ENCODE assay signal across 30 cellular contexts in the genomic region with DNA sequence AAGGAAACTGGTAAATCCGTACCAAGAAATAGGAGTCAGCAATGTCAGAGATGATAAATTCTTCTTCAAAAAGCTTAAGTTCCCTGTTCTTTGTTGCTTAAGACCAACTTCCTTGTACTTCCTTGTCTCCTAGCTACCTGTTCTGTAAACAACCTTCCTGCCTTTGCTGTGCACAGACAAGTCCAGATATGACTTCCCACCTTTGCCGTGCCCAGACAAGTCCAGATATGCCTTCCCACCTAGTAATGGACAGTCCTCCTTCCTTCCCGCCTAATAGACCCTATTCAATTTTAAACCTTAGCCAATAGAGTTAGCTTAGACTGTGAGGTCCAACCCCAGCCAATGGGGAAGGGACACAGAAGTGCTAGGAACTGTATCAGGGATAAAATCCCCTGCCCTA. TPM values are rescaled to one million over a fixed set of nuclear protein-coding genes. Genes with fewer than 3 reads are reported as not detected.
DNase-seq lines count a peak whose midpoint lies in the region; ATAC-seq, FAIRE-seq and TF ChIP-seq lines count a peak whose summit lies in the region.
"Had no signal": no experiment of that assay in that cellular context is flagged by ENCODE, and none has a peak within 500 bp of the region (broad histone marks: within the 10 kb centered on the region; RNA-seq: fewer than 3 reads in every experiment).

No MANE protein-coding gene starts in this region.

- no peaks in the 10 kb centered on the region for H3K36me3 ChIP-seq in K562 (ENCODE audit: control insufficient read depth, insufficient read depth, low read length)
- H3K36me3 ChIP-seq in lung (ENCODE audit: control insufficient read depth in 2 of 2, insufficient read depth in 2 of 2, low read length in 2 of 2) = peaks cover 0 to 3% of the 10 kb centered on the region in 2 donors
- H3K36me3 ChIP-seq in kidney (ENCODE audit: control insufficient read depth in 1 of 2, insufficient read depth in 2 of 2, low read length in 2 of 2) = no peaks in the 10 kb centered on the region
- H3K36me3 ChIP-seq: thyroid gland had no signal

- peaks cover 18% of the 10 kb centered on the region for H3K79me2 ChIP-seq in K562 (ENCODE audit: control insufficient read depth, insufficient read depth, low read length)

- BruUV-seq in K562 (replicated peaks; lab: Mats Ljungman, UMichigan) = no TSS peak

- peaks cover 32% of the 10 kb centered on the region for H3K4me1 Mint-ChIP-seq in CD14-positive monocyte

- no peak overlapping the region for H3K27ac ChIP-seq in K562 (ENCODE audit: extremely low read depth, low read depth, low read length)
- no peak overlapping the region for H3K27ac ChIP-seq in lung (ENCODE audit: low read depth in 1 of 2, low read length in 1 of 2)
- H3K27ac ChIP-seq in kidney (ENCODE audit: low read depth in 2 of 2, low read length in 2 of 2) = no peak overlapping the region
- H3K27ac ChIP-seq: heart left ventricle, sigmoid colon, thyroid gland, VCaP had no signal

- no peak for TF ChIP-seq POLR2A in K562 (conservative IDR thresholded peaks at IDR 0.05)

- no peak for FAIRE-seq in K562 (lab: Jason Lieb, UNC)
- no peak for FAIRE-seq in kidney (lab: Jason Lieb, UNC)
- FAIRE-seq: GM19239 had no signal

- no peak overlapping the region for H3K4me3 Mint-ChIP-seq in CD14-positive monocyte
- H3K4me3 Mint-ChIP-seq: activated naive CD8-positive, alpha-beta T cell; activated T-helper 17 cell treated with anti-CD3 and anti-CD28 coated beads, Interleukin-2, amount 50 U/mL, for 72 hours; central memory CD8-positive, alpha-beta T cell; nephron progenitor cell; stimulated activated naive CD8-positive, alpha-beta T cell treated with anti-CD3 and anti-CD28 coated beads, Interleukin-15, amount 100 ng/mL, for 72 hours; T-helper 2 cell treated with Interferon-gamma antibody and Interleukin-4, amounts not matched to agents 5 μg/mL and 100 μg/mL, for 36 hours had no signal

- 59% methylated on average over 3 of the region's 3 CpGs for WGBS in K562 (ENCODE audit: insufficient coverage, low coverage, missing lambda C conversion rate)
- 53 to 63% methylated on average over 3 of the region's 3 CpGs for WGBS in lung, 2 donors

- ATAC-seq in K562 (no peak), lung (ENCODE audit: insufficient read depth, low FRiP score) (no peak)
- ATAC-seq: activated T-helper 17 cell treated with anti-CD3 and anti-CD28 coated beads, Interleukin-2, amount 50 U/mL, for 72 hours; heart left ventricle; left lobe of liver; stimulated activated naive CD8-positive, alpha-beta T cell treated with anti-CD3 and anti-CD28 coated beads, Interleukin-15, amount 100 ng/mL, for 72 hours had no signal

- H3K9me3 ChIP-seq in K562 (replicated peaks; ENCODE audit: control insufficient read depth, insufficient read depth, low read depth, low read length) (no peaks in the 10 kb centered on the region; the same call in 1 of the 2 replicates), lung (ENCODE audit: control insufficient read depth in 2 of 2, insufficient read depth in 1 of 2, low read length in 1 of 2) (no peaks in the 10 kb centered on the region), kidney (ENCODE audit: control insufficient read depth in 1 of 2, low read length in 2 of 2) (no peaks in the 10 kb centered on the region)
- H3K9me3 ChIP-seq: sigmoid colon, SK-N-SH, thyroid gland had no signal

- H3K4me1 ChIP-seq in K562 (replicated peaks in 1 of 2; ENCODE audit: control insufficient read depth in 2 of 2, insufficient read depth in 2 of 2, low read length in 2 of 2) = peaks cover 8 to 14% of the 10 kb centered on the region in 2 experiments; a peak in 4 of 5 replicates
- peaks cover 0 to 3% of the 10 kb centered on the region in 2 donors for H3K4me1 ChIP-seq in lung (ENCODE audit: control insufficient read depth in 2 of 2, insufficient read depth in 2 of 2, low read length in 2 of 2)
- H3K4me1 ChIP-seq in kidney (ENCODE audit: control insufficient read depth in 1 of 2, insufficient read depth in 1 of 2, low read depth in 1 of 2, low read length in 2 of 2) = no peaks in the 10 kb centered on the region

- TF ChIP-seq CTCF in CD14-positive monocyte (IDR thresholded peaks at IDR 0.05) (no peak), K562 (IDR thresholded peaks at IDR 0.05 in 2 of 3, conservative IDR thresholded peaks at IDR 0.05 in 1 of 3; ENCODE audit: insufficient read depth in 2 of 3, low read depth in 1 of 3, low read length in 3 of 3) (no peak), lung (IDR thresholded peaks at IDR 0.05; ENCODE audit: control extremely low read depth, extremely low read depth) (no peak), kidney (IDR thresholded peaks at IDR 0.05; ENCODE audit: borderline replicate concordance, extremely low read depth, insufficient read depth) (no peak)

- CTCF ChIA-PET in K562 (lab: Yijun Ruan, JAX; ENCODE audit: low intra/inter-chr PET ratio) = no interaction called here

- H3K36me3 Mint-ChIP-seq in CD14-positive monocyte = peaks cover 3 to 11% of the 10 kb centered on the region in 2 donors
- H3K36me3 Mint-ChIP-seq: activated naive CD8-positive, alpha-beta T cell had no signal

- H3K27me3 Mint-ChIP-seq in CD14-positive monocyte (ENCODE audit: low read depth in 3 of 3) = peaks cover 0 to 3% (median 2%) of the 10 kb centered on the region in 3 donors
- H3K27me3 Mint-ChIP-seq: activated naive CD8-positive, alpha-beta T cell; activated T-helper 17 cell treated with anti-CD3 and anti-CD28 coated beads, Interleukin-2, amount 50 U/mL, for 72 hours; CD4-positive, CD25-positive, alpha-beta regulatory T cell; central memory CD8-positive, alpha-beta T cell; stimulated activated naive CD8-positive, alpha-beta T cell treated with anti-CD3 and anti-CD28 coated beads, Interleukin-15, amount 100 ng/mL, for 72 hours had no signal

- intact Hi-C loops in CD14-positive monocyte (cut with micrococcal nuclease) (no loop called here), K562 (cut with micrococcal nuclease) (no loop called here), kidney (cut with DNase I) (no loop called here)

- peak overlapping the region; percentile 48; the same call in 1 of the 2 replicates for H2AFZ ChIP-seq in K562 (ENCODE audit: low read depth, low read length)

- H3K27me3 ChIP-seq in K562 (ENCODE audit: control insufficient read depth in 2 of 2, insufficient read depth in 2 of 2, low read length in 2 of 2) = no peaks in the 10 kb centered on the region
- no peaks in the 10 kb centered on the region for H3K27me3 ChIP-seq in lung (ENCODE audit: control insufficient read depth, insufficient read depth)
- H3K27me3 ChIP-seq: heart left ventricle, sigmoid colon, thyroid gland had no signal

- H3K4me3 ChIP-seq in K562 (no peak overlapping the region), lung (no peak overlapping the region), kidney (ENCODE audit: low read length in 2 of 2) (no peak overlapping the region)
- H3K4me3 ChIP-seq: heart left ventricle, sigmoid colon, thyroid gland had no signal

- no peaks in the 10 kb centered on the region for H4K20me1 ChIP-seq in K562 (replicated peaks; ENCODE audit: control insufficient read depth, insufficient read depth, low read length)

- peaks cover 0 to 5% (median 3%) of the 10 kb centered on the region in 7 donors for H3K9me3 Mint-ChIP-seq in CD14-positive monocyte
- H3K9me3 Mint-ChIP-seq: activated T-helper 17 cell treated with anti-CD3 and anti-CD28 coated beads, Interleukin-2, amount 50 U/mL, for 72 hours; CD4-positive, CD25-positive, alpha-beta regulatory T cell; central memory CD8-positive, alpha-beta T cell; stimulated activated naive CD8-positive, alpha-beta T cell treated with anti-CD3 and anti-CD28 coated beads, Interleukin-15, amount 100 ng/mL, for 72 hours; T-helper 2 cell treated with Interferon-gamma antibody and Interleukin-4, amounts not matched to agents 5 μg/mL and 100 μg/mL, for 36 hours had no signal

- no peak for TF ChIP-seq RAD21 in K562 (CRISPR knock-in tag; conservative IDR thresholded peaks at IDR 0.05 in 1 of 2, IDR thresholded peaks at IDR 0.05 in 1 of 2)

- H3K9ac ChIP-seq in K562 (ENCODE audit: insufficient read depth in 1 of 2, low read depth in 2 of 2, low read length in 2 of 2) (no peak overlapping the region), kidney (ENCODE audit: low read length in 2 of 2) (no peak overlapping the region)
- H3K9ac ChIP-seq: SK-N-SH had no signal

- TF ChIP-seq EP300 in K562 (IDR thresholded peaks at IDR 0.05; ENCODE audit: low read length) = no peak

- no peak for DNase-seq in CD14-positive monocyte (ENCODE audit: low spot score)
- DNase-seq in HPDE6-E6E7 (ENCODE audit: extremely low spot score) = peak; percentile 3
- DNase-seq in K562 (ENCODE audit: extremely low read depth in 1 of 4, low spot score in 3 of 4) = no peak
- peak; percentile 29 for DNase-seq in lung (ENCODE audit: low spot score)
- no peak for DNase-seq in islet precursor cell
- DNase-seq in NCI-H82 (lab: John Stamatoyannopoulos, UW) = no peak
- DNase-seq in stimulated activated CD4-positive, alpha-beta T cell treated with anti-CD3 and anti-CD28 coated beads, Interleukin-1b, Interleukin-23, amount 100 ng/mL, for 48 hours = no peak
- no peak for DNase-seq in kidney
- DNase-seq: aorta; CD4-positive, CD25-positive, alpha-beta regulatory T cell; DMS 273 treated with DMSO at 0.1 percent for 48 hours; heart left ventricle; midbrain; NCI-H187; NCI-H2171 treated with DMSO at 0.1 percent for 48 hours; NCI-H524; nephron progenitor cell; posterior cingulate gyrus; RPMI8226; sigmoid colon; SK-N-SH; stimulated activated naive CD8-positive, alpha-beta T cell treated with anti-CD3 and anti-CD28 coated beads, Interleukin-15, amount 100 ng/mL, for 72 hours; thyroid gland had no signal

- in situ Hi-C loops in K562 (cut with MboI) = no loop called here

- POLR2A ChIA-PET in K562 (lab: Yijun Ruan, JAX) = interaction anchor here (0.7 kb wide), 1 partner anchor 33 kb away, joined by 3 read pairs; no protein-coding TSS in a partner anchor

- H3K9me1 ChIP-seq in K562 (ENCODE audit: control insufficient read depth, insufficient read depth, low read length) = no peaks in the 10 kb centered on the region

- no peak overlapping the region for H3K4me2 ChIP-seq in K562 (ENCODE audit: insufficient read depth, low read length)
- H3K4me2 ChIP-seq: SK-N-SH had no signal

- H3K27ac Mint-ChIP-seq in CD14-positive monocyte = peak overlapping the region; percentile 35 to 82 (median 76)
- H3K27ac Mint-ChIP-seq: activated naive CD8-positive, alpha-beta T cell; activated T-helper 17 cell treated with anti-CD3 and anti-CD28 coated beads, Interleukin-2, amount 50 U/mL, for 72 hours; CD4-positive, CD25-positive, alpha-beta regulatory T cell; nephron progenitor cell; stimulated activated naive CD8-positive, alpha-beta T cell treated with anti-CD3 and anti-CD28 coated beads, Interleukin-15, amount 100 ng/mL, for 72 hours; T-helper 2 cell treated with Interferon-gamma antibody and Interleukin-4, amounts not matched to agents 5 μg/mL and 100 μg/mL, for 36 hours had no signal

RNA-seq across cellular contexts. Expression of a gene that starts 2.5 kb away (rescaled TPM):
- polyA plus RNA-seq in CD14-positive monocyte = 10 to 100 TPM; 10.0 to 10.3 TPM
- 22.5 and 36.3 TPM in 2 replicates for total RNA-seq in K562 (2011; cell fraction: chromatin; rRNA removed; ENCODE audit: low replicate concordance)
- 10.8 and 13.6 TPM in 2 replicates for total RNA-seq in K562 (2011; cell fraction: nucleolus; rRNA removed)
- 32.3 and 55.7 TPM in 2 replicates for total RNA-seq in K562 (2011; cell fraction: nucleoplasm; rRNA removed)
- total RNA-seq in K562 (2014; rRNA removed) = 8.1 and 12.7 TPM in 2 replicates
- 27.5 and 30.3 TPM in 2 replicates for total RNA-seq in K562 (2014; rRNA removed; fragmentation: Illumina TruSeq; extraction: Trizol)
- total RNA-seq in K562 (2015; rRNA removed; fragmentation: Illumina TruSeq; extraction: Trizol) = 20.1 and 23.2 TPM in 2 replicates
- 15.0 and 16.4 TPM in 2 replicates for total RNA-seq in K562 (2021)
- polyA plus RNA-seq in K562 (2011; rRNA removed) = 16.4 and 19.0 TPM in 2 replicates
- polyA plus RNA-seq in K562 (2011; cell fraction: cytosol; rRNA removed) = 3.0 and 10.5 TPM in 2 replicates
- polyA plus RNA-seq in K562 (2011; cell fraction: nucleus; rRNA removed) = 7.6 and 15.5 TPM in 2 replicates
- polyA plus RNA-seq in K562 (2012) = 10.8 and 11.6 TPM in 2 replicates
- polyA plus RNA-seq in K562 (2014; fragmentation: Illumina TruSeq; extraction: Trizol) = 17.1 and 17.6 TPM in 2 replicates
- polyA plus RNA-seq in K562 (2014; fragmentation: Nextera tagmentation; extraction: Ambion mirVana) = 10 to 100 TPM; 12.7 TPM
- polyA plus RNA-seq in K562 (2014; rRNA removed) = 11.7 and 12.6 TPM in 2 replicates
- 26.6 and 42.6 TPM in 2 replicates for polyA minus RNA-seq in K562 (2011; rRNA and poly(A)+ RNA removed)
- polyA minus RNA-seq in K562 (2011; cell fraction: cytosol; rRNA and poly(A)+ RNA removed) = 4.9 and 8.2 TPM in 2 replicates
- 13.9 and 20.9 TPM in 2 replicates for polyA minus RNA-seq in K562 (2011; cell fraction: nucleus; rRNA and poly(A)+ RNA removed)
- 10 to 100 TPM; 25.7 to 63.4 TPM for total RNA-seq in lung
- polyA plus RNA-seq in lung = 10 to 100 TPM in 1 of 2 donors, 1 to 10 TPM in 1; 9.4 to 10.4 TPM
- total RNA-seq in kidney = 42.6 TPM
- 10.6 TPM for polyA plus RNA-seq in kidney (ENCODE audit: insufficient read depth, low read depth, low replicate concordance)

RNA-seq across cellular contexts. Expression of a gene that starts 31.6 kb away (rescaled TPM):
- 1 to 10 TPM; 5.5 to 6.2 TPM for polyA plus RNA-seq in CD14-positive monocyte
- total RNA-seq in K562 (2011; cell fraction: chromatin; rRNA removed; ENCODE audit: low replicate concordance) = 0.74 and 3.3 TPM in 2 replicates
- total RNA-seq in K562 (2011; cell fraction: nucleolus; rRNA removed) = 0.67 and 1.2 TPM in 2 replicates
- 1.8 and 2.8 TPM in 2 replicates for total RNA-seq in K562 (2011; cell fraction: nucleoplasm; rRNA removed)
- 0.68 and 0.98 TPM in 2 replicates for total RNA-seq in K562 (2014; rRNA removed)
- 2.3 and 3.0 TPM in 2 replicates for total RNA-seq in K562 (2014; rRNA removed; fragmentation: Illumina TruSeq; extraction: Trizol)
- total RNA-seq in K562 (2015; rRNA removed; fragmentation: Illumina TruSeq; extraction: Trizol) = 1.9 and 2.1 TPM in 2 replicates
- 1.2 and 1.6 TPM in 2 replicates for total RNA-seq in K562 (2021)
- 2.2 and 2.4 TPM in 2 replicates for polyA plus RNA-seq in K562 (2011; rRNA removed)
- polyA plus RNA-seq in K562 (2011; cell fraction: cytosol; rRNA removed) = 0.33 and 0.80 TPM in 2 replicates
- polyA plus RNA-seq in K562 (2011; cell fraction: nucleus; rRNA removed) = 2.1 and 3.7 TPM in 2 replicates
- 0.89 and 1.2 TPM in 2 replicates for polyA plus RNA-seq in K562 (2012)
- 1.5 and 1.9 TPM in 2 replicates for polyA plus RNA-seq in K562 (2014; fragmentation: Illumina TruSeq; extraction: Trizol)
- polyA plus RNA-seq in K562 (2014; fragmentation: Nextera tagmentation; extraction: Ambion mirVana) = 1 to 10 TPM in 1 of 2 experiments, under 1 TPM in 1; 0.62 to 1.1 TPM
- 1.00 and 1.3 TPM in 2 replicates for polyA plus RNA-seq in K562 (2014; rRNA removed)
- 1.8 and 3.3 TPM in 2 replicates for polyA minus RNA-seq in K562 (2011; rRNA and poly(A)+ RNA removed)
- polyA minus RNA-seq in K562 (2011; cell fraction: cytosol; rRNA and poly(A)+ RNA removed) = 0.86 and 1.8 TPM in 2 replicates
- 0.67 and 1.3 TPM in 2 replicates for polyA minus RNA-seq in K562 (2011; cell fraction: nucleus; rRNA and poly(A)+ RNA removed)
- 10 to 100 TPM in 1 of 2 donors, 1 to 10 TPM in 1; 8.0 to 20.1 TPM for total RNA-seq in lung
- polyA plus RNA-seq in lung = 1 to 10 TPM; 4.7 to 5.6 TPM
- total RNA-seq in kidney = 10.8 TPM
- 5.5 TPM for polyA plus RNA-seq in kidney (ENCODE audit: insufficient read depth, low read depth, low replicate concordance)

Comparison
In these comparisons a context has a peak if more than half of its experiments do, and no peak if none do; other contexts are left out.
1. DNase-seq: peak in HPDE6-E6E7 (single experiment) and lung (single experiment); none in CD14-positive monocyte (single experiment), K562 (0 of 4), islet precursor cell (single experiment), NCI-H82 (single experiment), stimulated activated CD4-positive, alpha-beta T cell treated with anti-CD3 and anti-CD28 coated beads, Interleukin-1b, Interleukin-23, amount 100 ng/mL, for 48 hours (single experiment) and kidney (single experiment).